In the genomic region with DNA sequence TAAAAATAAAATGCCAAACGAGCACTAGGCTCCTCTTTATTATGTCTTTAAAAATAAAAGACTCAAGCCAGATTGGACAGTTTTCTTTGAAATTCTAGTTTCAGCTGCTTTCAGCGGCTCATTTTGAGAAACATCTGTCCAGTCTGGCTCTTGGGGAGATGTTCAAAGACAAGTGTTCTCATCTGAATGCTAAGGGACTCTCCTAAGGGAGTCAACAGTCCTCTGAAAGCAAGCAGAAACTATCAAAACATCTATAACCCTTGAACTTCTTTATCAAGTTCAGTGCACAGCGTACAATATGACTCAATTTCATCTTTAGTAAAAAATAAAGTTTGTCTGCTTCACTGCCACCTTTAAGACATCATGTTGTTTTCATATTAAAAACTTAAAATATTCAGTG, we compare ENCODE assay signal across 23 cellular contexts.
"Had no signal": no experiment of that assay in that cellular context is flagged by ENCODE, and none has a peak within 500 bp of the region (broad histone marks: within the 10 kb centered on the region; RNA-seq: fewer than 3 reads in every experiment).

No MANE protein-coding gene starts in this region.

- H3K4me1 ChIP-seq: left lung, lower lobe of right lung, parathyroid adenoma, psoas muscle, sigmoid colon, spleen, tibial nerve, uterus had no signal

- H3K4me3 ChIP-seq: left lung, lower lobe of right lung, psoas muscle, sigmoid colon, spleen, tibial nerve, uterus had no signal

- H3K9me3 ChIP-seq: left lung, lower lobe of right lung, psoas muscle, sigmoid colon, tibial nerve, uterus had no signal

- H3K36me3 ChIP-seq: left lung, lower lobe of right lung, sigmoid colon, spleen, tibial nerve, uterus had no signal

- H3K27me3 ChIP-seq: left lung, sigmoid colon, spleen, tibial nerve, uterus had no signal

- ATAC-seq: left colon; left lung; lower lobe of right lung; naive thymus-derived CD8-positive, alpha-beta T cell; stimulated activated effector memory CD8-positive, alpha-beta T cell treated with anti-CD3 and anti-CD28 coated beads, Interleukin-12 subunit alpha, Interleukin-12 subunit beta, amount 100 ng/mL, for 72 hours; stimulated activated naive CD8-positive, alpha-beta T cell treated with anti-CD3 and anti-CD28 coated beads, Interleukin-15, amount 100 ng/mL, for 72 hours had no signal

- DNase-seq: head of caudate nucleus; hypothalamus; immature natural killer cell; kidney; left colon; left lung; lower lobe of right lung; mammary epithelial cell; mesenchymal stem cell; naive thymus-derived CD8-positive, alpha-beta T cell; nucleus accumbens; psoas muscle; sigmoid colon; small intestine; spleen; stimulated activated CD4-positive, alpha-beta T cell treated with anti-CD3 and anti-CD28 coated beads, Interleukin-4, amount 100 ng/mL, for 24 hours; stimulated activated naive CD4-positive, alpha-beta T cell; stimulated activated naive CD8-positive, alpha-beta T cell treated with anti-CD3 and anti-CD28 coated beads, Interleukin-15, amount 100 ng/mL, for 72 hours; substantia nigra; uterus had no signal

- H3K27ac ChIP-seq: left lung, lower lobe of right lung, parathyroid adenoma, psoas muscle, sigmoid colon, spleen, tibial nerve, uterus had no signal
